8 cellular contexts compared by ENCODE assay signal in genomic region chr12:7128681-7129593, GRCh38. TPM values are rescaled to one million over a fixed set of nuclear protein-coding genes. Genes with fewer than 3 reads are reported as not detected.
DNase-seq lines count a peak whose midpoint lies in the region; ATAC-seq, FAIRE-seq and TF ChIP-seq lines count a peak whose summit lies in the region.

RBP5 (minus strand) TSS chr12:7128889; CDS start chr12:7128775, 114 bp downstream.

- H3F3A ChIP-seq in MM.1S (ENCODE audit: insufficient read depth, low read length) (0 out of 2 replicates have a peak, but pooled peaks cover 3% of the 10 kb centered on the region), neural progenitor cell (ENCODE audit: low read depth) (peaks cover 5% of the 10 kb centered on the region)

- ATAC-seq in CD4-positive, alpha-beta T cell (ENCODE audit: poor library complexity) = no peak
- no peak for ATAC-seq in HG03469 (IDR thresholded peaks at IDR 0.05; ENCODE audit: unreplicated experiment)

- H2BK12ac ChIP-seq in H1 (ENCODE audit: low read depth, low read length) = no peak within 1 kb of the TSS

- peak within 1 kb of the TSS; percentile 72 for H3K4ac ChIP-seq in H1 (replicated peaks; ENCODE audit: insufficient read length, low read depth, low read length)

- peak within 1 kb of the TSS; percentile 92; the same call in 1 of the 2 replicates for H2BK15ac ChIP-seq in H1 (ENCODE audit: low read length)

- H3K4me1 ChIP-seq in MM.1S (ENCODE audit: low read length) (peaks cover 10% of the 10 kb centered on the region; the same call in 1 of the 2 replicates), H1 (replicated peaks in 1 of 4; ENCODE audit: control insufficient read depth in 3 of 4, insufficient read depth in 4 of 4, low read length in 3 of 4) (peaks cover 0 to 18% (median 7%) of the 10 kb centered on the region in 4 experiments; a peak in 6 of 7 replicates), neural progenitor cell (peaks cover 9% of the 10 kb centered on the region)

- H4K20me1 ChIP-seq in MM.1S (ENCODE audit: insufficient read depth, low read length) = no peaks in the 10 kb centered on the region
- no peaks in the 10 kb centered on the region for H4K20me1 ChIP-seq in H1 (replicated peaks in 1 of 2; ENCODE audit: control insufficient read depth in 1 of 2, insufficient read depth in 2 of 2, low read length in 2 of 2)
- no peaks in the 10 kb centered on the region for H4K20me1 ChIP-seq in neural progenitor cell (ENCODE audit: low read depth)

- peaks cover 19% of the 10 kb centered on the region for H3K23me2 ChIP-seq in H1 (ENCODE audit: low read depth, low read length)

- H2BK120ac ChIP-seq in H1 (replicated peaks; ENCODE audit: low read depth, low read length) = no peak within 1 kb of the TSS

- POLR2A ChIA-PET in CD4-positive, alpha-beta T cell (lab: Charles Lee) = interaction anchor here (3.8 kb wide), 1 partner anchor 21 kb away, joined by 16 read pairs; the partner anchor contains the start of gene C1RL
- POLR2A ChIA-PET in H1 (lab: Charles Lee; ENCODE audit: partially characterized antibody) = interaction anchor here (0.7 to 3.4 kb wide), 7 partner anchors 10 to 184 kb away, joined by 3 to 21 read pairs (median 7); partner anchors contain the start of genes C12orf57, C1RL and RNU7-1

- CTCF ChIA-PET in CD4-positive, alpha-beta T cell (lab: Charles Lee) = no interaction called here
- CTCF ChIA-PET in H1 (lab: Charles Lee; ENCODE audit: partially characterized antibody) = interaction anchor here (1.1 to 1.5 kb wide), 4 partner anchors 18 to 21 kb away, joined by 3 to 5 read pairs (median 4); no protein-coding TSS in a partner anchor

- H2BK5ac ChIP-seq in H1 (ENCODE audit: low read depth, low read length) = peak within 1 kb of the TSS; percentile 85; the same call in 1 of the 2 replicates

- peak within 1 kb of the TSS; percentile 55; the same call in 1 of the 2 replicates for H2AK5ac ChIP-seq in H1 (ENCODE audit: low read depth, low read length)

- peak within 1 kb of the TSS; percentile 58 for H3K27ac ChIP-seq in CD4-positive, alpha-beta T cell (ENCODE audit: low read depth, low read length)
- H3K27ac ChIP-seq in MM.1S (ENCODE audit: low read length) (no peak within 1 kb of the TSS), H1 (ENCODE audit: low read depth, low read length) (no peak within 1 kb of the TSS; the same call in 1 of the 2 replicates), neural progenitor cell (no peak within 1 kb of the TSS)

- no peak for DNase-seq in CD4-positive, alpha-beta T cell
- DNase-seq in MM.1S = no peak
- no peak for DNase-seq in H1 (ENCODE audit: low read depth in 1 of 2, low spot score in 2 of 2)
- DNase-seq in neural progenitor cell (ENCODE audit: low spot score) = no peak
- DNase-seq in AG20443 (ENCODE audit: low spot score) = no peak
- no peak for DNase-seq in UCSD-AML1 (lab: John Stamatoyannopoulos, UW; ENCODE audit: unreplicated experiment)
- no peak for DNase-seq in NCI-H1105 (lab: John Stamatoyannopoulos, UW)

- H3K4me1 Mint-ChIP-seq in CD4-positive, alpha-beta T cell (ENCODE audit: low read depth) = peaks cover 47% of the 10 kb centered on the region
- peaks cover 30% of the 10 kb centered on the region for H3K4me1 Mint-ChIP-seq in neural progenitor cell

- H3K23ac ChIP-seq in H1 (ENCODE audit: insufficient read length) = no peak within 1 kb of the TSS

- H3K9me2 ChIP-seq in MM.1S (replicated peaks; ENCODE audit: insufficient read depth, low read length) = no peaks in the 10 kb centered on the region

- no peak for FAIRE-seq in H1 (lab: Jason Lieb, UNC)

- peak within 1 kb of the TSS; percentile 87 for H3K27ac Mint-ChIP-seq in CD4-positive, alpha-beta T cell
- peak within 1 kb of the TSS; percentile 65 for H3K27ac Mint-ChIP-seq in neural progenitor cell

- H3K79me2 ChIP-seq in MM.1S (ENCODE audit: low read length) (no peaks in the 10 kb centered on the region), H1 (ENCODE audit: control insufficient read depth in 1 of 2, insufficient read depth in 2 of 2, low read length in 2 of 2) (no peaks in the 10 kb centered on the region), neural progenitor cell (ENCODE audit: low read depth) (no peaks in the 10 kb centered on the region)

- no peak for TF ChIP-seq EP300 in H1 (IDR thresholded peaks at IDR 0.05; ENCODE audit: borderline replicate concordance in 1 of 2, low read depth in 2 of 2, low read length in 2 of 2)

- no peak within 1 kb of the TSS for H3K56ac ChIP-seq in H1 (replicated peaks; ENCODE audit: insufficient read length, low read depth, low read length)

- no peak within 1 kb of the TSS for H3K14ac ChIP-seq in H1 (ENCODE audit: insufficient read length)

- intact Hi-C loops in CD4-positive, alpha-beta T cell (cut with DNase I, micrococcal nuclease) = no loop called here

- no peak for TF ChIP-seq CTCF in CD4-positive, alpha-beta T cell (IDR thresholded peaks at IDR 0.05)
- TF ChIP-seq CTCF in MM.1S (IDR thresholded peaks at IDR 0.05; ENCODE audit: low read length) = no peak
- TF ChIP-seq CTCF in H1 (IDR thresholded peaks at IDR 0.05; ENCODE audit: control extremely low read depth in 1 of 3, insufficient read depth in 1 of 3, low read depth in 1 of 3, low read length in 3 of 3) = no peak
- no peak for TF ChIP-seq CTCF in neural progenitor cell (IDR thresholded peaks at IDR 0.05)

- no peaks in the 10 kb centered on the region for H3K36me3 ChIP-seq in MM.1S (replicated peaks; ENCODE audit: insufficient read depth, low read length)
- peaks cover 0 to 3% (median 0%) of the 10 kb centered on the region in 4 experiments; a peak in 2 of 8 replicates for H3K36me3 ChIP-seq in H1 (ENCODE audit: control insufficient read depth in 2 of 4, insufficient read depth in 4 of 4, low read length in 3 of 4)
- H3K36me3 ChIP-seq in neural progenitor cell = no peaks in the 10 kb centered on the region

- H3K4me2 ChIP-seq in MM.1S (ENCODE audit: low read depth, low read length) (peak within 1 kb of the TSS; percentile 98), H1 (ENCODE audit: insufficient read depth in 1 of 2, low read depth in 2 of 2, low read length in 2 of 2) (peak within 1 kb of the TSS; percentile 90 to 100), neural progenitor cell (peak within 1 kb of the TSS; percentile 92)

- H3K18ac ChIP-seq in H1 (ENCODE audit: extremely low read depth, low read length) = peak within 1 kb of the TSS; percentile 87

- H4K8ac ChIP-seq in H1 (ENCODE audit: extremely low read depth, insufficient read depth, low read length) = peak within 1 kb of the TSS; percentile 77

- peaks cover 16% of the 10 kb centered on the region for H3K36me3 Mint-ChIP-seq in CD4-positive, alpha-beta T cell (ENCODE audit: low read depth)
- peaks cover 5% of the 10 kb centered on the region for H3K36me3 Mint-ChIP-seq in neural progenitor cell

- TF ChIP-seq POLR2A in H1 (IDR thresholded peaks at IDR 0.05; ENCODE audit: control extremely low read depth in 1 of 2, low read depth in 2 of 2, low read length in 2 of 2) = no peak

- peaks cover 2% of the 10 kb centered on the region; the same call in 1 of the 2 replicates for H3K79me1 ChIP-seq in H1 (ENCODE audit: low read depth, low read length)

- H2AFZ ChIP-seq in MM.1S (ENCODE audit: low read length) (peak within 1 kb of the TSS; percentile 94), H1 (ENCODE audit: low read length) (peak within 1 kb of the TSS; percentile 37; the same call in 1 of the 2 replicates), neural progenitor cell (replicated peaks) (peak within 1 kb of the TSS; percentile 100)

- H3K4me3 ChIP-seq in MM.1S (ENCODE audit: low read length) (peak within 1 kb of the TSS; percentile 96), H1 (ENCODE audit: extremely low read depth in 1 of 4, insufficient read depth in 2 of 4, low read depth in 3 of 4, low read length in 4 of 4) (peak within 1 kb of the TSS; percentile 57 to 82 (median 72)), neural progenitor cell (peak within 1 kb of the TSS; percentile 95)

- H2BK20ac ChIP-seq in H1 (ENCODE audit: low read length) = peak within 1 kb of the TSS; percentile 40; the same call in 1 of the 2 replicates

- H3K9me3 ChIP-seq in CD4-positive, alpha-beta T cell (ENCODE audit: control insufficient read depth, low read length) = no peaks in the 10 kb centered on the region
- no peaks in the 10 kb centered on the region for H3K9me3 ChIP-seq in MM.1S (replicated peaks; ENCODE audit: insufficient read depth, low read length)
- no peaks in the 10 kb centered on the region for H3K9me3 ChIP-seq in H1 (ENCODE audit: insufficient read depth in 2 of 2, low read depth in 1 of 2, low read length in 1 of 2)
- H3K9me3 ChIP-seq in neural progenitor cell (ENCODE audit: low read depth) = no peaks in the 10 kb centered on the region

- H3K9me3 Mint-ChIP-seq in CD4-positive, alpha-beta T cell = no peaks in the 10 kb centered on the region
- H3K9me3 Mint-ChIP-seq in neural progenitor cell = no peaks in the 10 kb centered on the region

- peak within 1 kb of the TSS; percentile 69 for H4K5ac ChIP-seq in H1 (ENCODE audit: insufficient read length, low read depth, low read length)

- WGBS in H1 (ENCODE audit: extremely low coverage in 1 of 2, insufficient coverage in 1 of 2, insufficient read length in 1 of 2, insufficient replicate concordance in 2 of 2, low coverage in 1 of 2, low lambda C conversion rate in 2 of 2, missing lambda C conversion rate in 1 of 2), 2 experiments = 69% methylated on average over 10 of the region's 11 CpGs; no CpG with 5 or more reads in 1 of the 2 experiments

- no peaks in the 10 kb centered on the region for H3K27me3 ChIP-seq in CD4-positive, alpha-beta T cell (ENCODE audit: control insufficient read depth, insufficient read depth, low read length)
- H3K27me3 ChIP-seq in MM.1S (replicated peaks; ENCODE audit: insufficient read depth, low read length) (no peaks in the 10 kb centered on the region), H1 (replicated peaks in 1 of 4; ENCODE audit: control insufficient read depth in 3 of 4, extremely low read depth in 1 of 4, insufficient read depth in 3 of 4, low read length in 3 of 4) (peaks cover 0 to 9% (median 5%) of the 10 kb centered on the region in 4 experiments; a peak in 5 of 7 replicates), neural progenitor cell (peaks cover 26% of the 10 kb centered on the region)

- peak within 1 kb of the TSS; percentile 91 for H3K4me3 Mint-ChIP-seq in CD4-positive, alpha-beta T cell
- H3K4me3 Mint-ChIP-seq in neural progenitor cell = peak within 1 kb of the TSS; percentile 88

- H3K27me3 Mint-ChIP-seq in CD4-positive, alpha-beta T cell = no peaks in the 10 kb centered on the region
- peaks cover 18% of the 10 kb centered on the region for H3K27me3 Mint-ChIP-seq in neural progenitor cell (ENCODE audit: insufficient read depth, low read depth)

- peak within 1 kb of the TSS; percentile 71 for H4K91ac ChIP-seq in H1 (replicated peaks; ENCODE audit: insufficient read length, low read length)

- H3K9ac ChIP-seq in MM.1S (ENCODE audit: low read length) = peak within 1 kb of the TSS; percentile 74; the same call in 1 of the 2 replicates
- peak within 1 kb of the TSS in 2 of 4 experiments; percentile 38 to 42; a peak in 4 of 7 replicates for H3K9ac ChIP-seq in H1 (replicated peaks in 1 of 4; ENCODE audit: extremely low read depth in 1 of 4, low read depth in 3 of 4, low read length in 3 of 4)
- no peak within 1 kb of the TSS for H3K9ac ChIP-seq in neural progenitor cell

- no peak for TF ChIP-seq RAD21 in H1 (IDR thresholded peaks at IDR 0.05 in 1 of 2, conservative IDR thresholded peaks at IDR 0.05 in 1 of 2; ENCODE audit: low read depth in 2 of 2, low read length in 2 of 2)

RNA-seq across cellular contexts. Expression of gene RBP5, which starts in this region (rescaled TPM):
- total RNA-seq in CD4-positive, alpha-beta T cell = not detected
- 0.67 and 1.9 TPM in 2 replicates for total RNA-seq in H1 (2021; fragmentation: NEBNext Ultra II Directional; extraction: Animal tissue kit (Norgen Biotek cat#: 25700))
- 1.1 and 1.2 TPM in 2 replicates for polyA plus RNA-seq in H1 (2011; rRNA removed)
- 2.9 TPM for polyA plus RNA-seq in H1 (2011; cell fraction: cytosol; rRNA removed)
- 6.5 TPM for polyA plus RNA-seq in H1 (2011; cell fraction: nucleus; rRNA removed)
- 1.5 to 3.5 TPM (median 2.8 TPM) in 4 replicates for polyA plus RNA-seq in H1 (2012, experiment 1 of 2)
- polyA plus RNA-seq in H1 (2012, experiment 2 of 2) = 0.70 TPM
- polyA plus RNA-seq in H1 (2013, experiment 1 of 2) = 1.1 TPM
- polyA plus RNA-seq in H1 (2013, experiment 2 of 2) = 0.90 TPM
- polyA minus RNA-seq in H1 (2011; rRNA and poly(A)+ RNA removed) = 1.4 and 3.5 TPM in 2 replicates
- not detected for polyA minus RNA-seq in H1 (2011; cell fraction: cytosol; rRNA and poly(A)+ RNA removed)
- polyA minus RNA-seq in H1 (2011; cell fraction: nucleus; rRNA and poly(A)+ RNA removed) = 3.3 TPM
- not detected in 2 replicates for total RNA-seq in neural progenitor cell (ENCODE audit: low replicate concordance)

Comparison
In these comparisons a context has a peak if more than half of its experiments do, and no peak if none do; other contexts are left out.
1. H2AFZ ChIP-seq: peak in every context shown above with its lines; median percentile 100 in neural progenitor cell; 94 in MM.1S; 37 in H1.